In genomic region chr5:72134226-72134625, GRCh38 we compare ENCODE assay signal across 14 cellular contexts. TPM values are rescaled to one million over a fixed set of nuclear protein-coding genes. Genes with fewer than 3 reads are reported as not detected.
A peak's percentile ranks its signal among the peaks of the same experiment; 100 is the strongest.
DNase-seq lines count a peak whose midpoint lies in the region; ATAC-seq and TF ChIP-seq lines count a peak whose summit lies in the region.
"Had no signal": no experiment of that assay in that cellular context is flagged by ENCODE, and none has a peak within 500 bp of the region (broad histone marks: within the 10 kb centered on the region; RNA-seq: fewer than 3 reads in every experiment).

No MANE protein-coding gene starts in this region.

- H3K9me3 ChIP-seq in RWPE2 (ENCODE audit: severe bottlenecking) (no peaks in the 10 kb centered on the region), esophagus muscularis mucosa (no peaks in the 10 kb centered on the region), sigmoid colon (no peaks in the 10 kb centered on the region)
- H3K9me3 ChIP-seq: Caco-2 had no signal

- peak; percentile 49 for DNase-seq in NCI-H1436 (lab: John Stamatoyannopoulos, UW)
- DNase-seq in NCI-H1436 treated with DMSO at 0.1 percent for 48 hours (lab: John Stamatoyannopoulos, UW) = no peak
- DNase-seq in RWPE2 (ENCODE audit: low spot score) = no peak
- no peak for DNase-seq in esophagus muscularis mucosa (ENCODE audit: extremely low spot score)
- no peak for DNase-seq in sigmoid colon
- DNase-seq in stimulated activated CD4-positive, alpha-beta T cell treated with anti-CD3 and anti-CD28 coated beads, Interleukin-15, amount 100 ng/mL, for 24 hours = no peak
- no peak for DNase-seq in epidermal melanocyte (ENCODE audit: insufficient read length, low spot score)
- DNase-seq: activated CD8-positive, alpha-beta T cell treated with anti-CD3 and anti-CD28 coated beads, Interleukin-2, amount 10 ng/mL, durations not matched to agents 7 days and 5 days; Caco-2; effector memory CD4-positive, alpha-beta T cell; NCI-H187 had no signal

- no peaks in the 10 kb centered on the region for H3K27me3 ChIP-seq in RWPE2 (ENCODE audit: insufficient read depth, poor library complexity, severe bottlenecking)
- H3K27me3 ChIP-seq in esophagus muscularis mucosa = no peaks in the 10 kb centered on the region
- no peaks in the 10 kb centered on the region for H3K27me3 ChIP-seq in sigmoid colon

- intact Hi-C loops in esophagus muscularis mucosa (cut with DNase I) (no loop called here), sigmoid colon (cut with DNase I) (no loop called here)

- H3K36me3 ChIP-seq in RWPE2 (ENCODE audit: low read depth) (no peaks in the 10 kb centered on the region), esophagus muscularis mucosa (no peaks in the 10 kb centered on the region), sigmoid colon (no peaks in the 10 kb centered on the region)

- TF ChIP-seq POLR2A in esophagus muscularis mucosa (IDR thresholded peaks at IDR 0.05; ENCODE audit: low read depth) (no peak), sigmoid colon (IDR thresholded peaks at IDR 0.05) (no peak)

- no peak for TF ChIP-seq CTCF in RWPE2 (IDR thresholded peaks at IDR 0.05; ENCODE audit: poor library complexity, severe bottlenecking)
- no peak for TF ChIP-seq CTCF in esophagus muscularis mucosa (IDR thresholded peaks at IDR 0.05)
- no peak for TF ChIP-seq CTCF in sigmoid colon (IDR thresholded peaks at IDR 0.05)

- H3K4me1 ChIP-seq in RWPE2 (ENCODE audit: insufficient read depth, poor library complexity, severe bottlenecking) (peaks cover 62% of the 10 kb centered on the region), esophagus muscularis mucosa (peaks cover 20 to 99% (median 95%) of the 10 kb centered on the region in 4 donors), sigmoid colon (peaks cover 0 to 30% (median 26%) of the 10 kb centered on the region in 4 donors)
- H3K4me1 ChIP-seq: Caco-2 had no signal

- no peak overlapping the region for H3K4me3 ChIP-seq in RWPE2 (ENCODE audit: severe bottlenecking)
- no peak overlapping the region for H3K4me3 ChIP-seq in esophagus muscularis mucosa
- H3K4me3 ChIP-seq in sigmoid colon = no peak overlapping the region

- peak overlapping the region; percentile 85 for H3K27ac ChIP-seq in RWPE2 (ENCODE audit: poor library complexity, severe bottlenecking)
- H3K27ac ChIP-seq in esophagus muscularis mucosa (replicated peaks in 1 of 4) = peak overlapping the region; percentile 32 to 70 (median 60)
- peak overlapping the region in 3 of 4 donors; percentile 17 to 61 (median 48) for H3K27ac ChIP-seq in sigmoid colon

- ATAC-seq in RWPE2 (ENCODE audit: low read depth) (no peak), GM19351 (IDR thresholded peaks at IDR 0.05; ENCODE audit: unreplicated experiment) (no peak)
- ATAC-seq: activated CD8-positive, alpha-beta T cell treated with anti-CD3 and anti-CD28 coated beads, Interleukin-2, amount 10 ng/mL, durations not matched to agents 7 days and 5 days; activated naive CD4-positive, alpha-beta T cell treated with anti-CD3 and anti-CD28 coated beads, Interleukin-2, amount 50 U/mL, for 72 hours had no signal

- 48% methylated on average over 4 of the region's 4 CpGs for WGBS in esophagus muscularis mucosa
- 67 to 71% methylated on average over 4 of the region's 4 CpGs for WGBS in sigmoid colon, 2 donors

- no peak for TF ChIP-seq EP300 in esophagus muscularis mucosa (IDR thresholded peaks at IDR 0.05)
- TF ChIP-seq EP300 in sigmoid colon (IDR thresholded peaks at IDR 0.05) = no peak

RNA-seq across cellular contexts. Expression of gene MAP1B, which starts 27.0 kb away (rescaled TPM):
- total RNA-seq in esophagus muscularis mucosa (1,000 to 10,000 TPM in 2 of 4 donors, 100 to 1,000 TPM in 2; 755 to 1,378 (median 1,096) TPM), sigmoid colon (100 to 1,000 TPM in 3 of 4 donors, 10 to 100 TPM in 1; 98.6 to 659 (median 288) TPM)
- polyA plus RNA-seq in sigmoid colon = 1 to 10 TPM in 2 of 3 donors, under 1 TPM in 1; 0.69 to 5.0 (median 1.2) TPM
- total RNA-seq: HT-29 had no signal
